Comparison of ENCODE assay signal across 18 cellular contexts in the genomic region with DNA sequence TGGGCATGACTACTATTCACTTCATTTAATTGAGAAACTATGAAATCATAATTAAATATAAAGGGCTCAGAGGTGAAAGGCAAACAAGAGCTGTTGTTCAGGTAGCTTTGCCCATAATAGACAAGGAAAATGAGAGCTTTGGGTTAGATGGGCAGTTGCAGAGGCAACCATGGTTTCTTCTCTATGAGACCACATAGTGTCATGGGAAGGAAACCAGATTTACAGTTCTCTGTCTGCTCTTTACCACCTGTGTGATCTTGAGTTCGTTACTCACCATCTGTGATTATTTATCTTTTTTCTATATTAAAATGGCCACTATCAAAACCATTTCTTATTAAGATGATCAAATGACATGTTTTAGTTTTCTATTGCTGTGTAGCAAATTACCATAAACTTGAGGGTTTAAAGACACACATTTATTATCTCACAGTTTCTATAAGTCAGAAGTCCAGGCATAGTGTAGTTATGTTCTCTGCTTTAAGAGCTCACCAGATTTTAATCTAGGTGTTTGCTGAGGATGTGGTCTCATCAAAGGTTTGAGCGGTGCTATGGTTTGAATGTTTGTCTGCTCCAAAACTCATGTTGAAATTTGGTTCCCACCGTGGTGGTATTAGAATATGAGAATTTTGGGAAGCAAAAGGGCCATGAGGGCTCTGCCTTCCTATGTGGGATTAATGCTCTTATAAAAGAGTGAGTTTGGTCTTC. TPM values are rescaled to one million over a fixed set of nuclear protein-coding genes. Genes with fewer than 3 reads are reported as not detected.
A peak's percentile ranks its signal among the peaks of the same experiment; 100 is the strongest.
DNase-seq lines count a peak whose midpoint lies in the region; ATAC-seq and TF ChIP-seq lines count a peak whose summit lies in the region.
"Had no signal": no experiment of that assay in that cellular context is flagged by ENCODE, and none has a peak within 500 bp of the region (broad histone marks: within the 10 kb centered on the region; RNA-seq: fewer than 3 reads in every experiment).

No MANE protein-coding gene starts in this region.

- CTCF ChIA-PET in activated naive CD4-positive, alpha-beta T cell treated with anti-CD3 and anti-CD28 coated beads, Interleukin-2, amount 10 ng/mL, durations not matched to agents 7 days and 5 days (lab: Charles Lee) = interaction anchor here (1.1 to 10.2 kb wide), 4 partner anchors 9 to 23 kb away, joined by 3 to 185 read pairs (median 5); no protein-coding TSS in a partner anchor
- CTCF ChIA-PET in activated B cell treated with CpG ODN at 0.5 μM for 24 hours (lab: Charles Lee) = interaction anchor here (15.0 kb wide), 1 partner anchor 24 kb away, joined by 391 read pairs; no protein-coding TSS in a partner anchor

- peaks cover 78% of the 10 kb centered on the region for H3K4me1 Mint-ChIP-seq in activated naive CD4-positive, alpha-beta T cell treated with anti-CD3 and anti-CD28 coated beads, Interleukin-2, amount 10 ng/mL, durations not matched to agents 7 days and 5 days
- peaks cover 65% of the 10 kb centered on the region for H3K4me1 Mint-ChIP-seq in activated B cell treated with CpG ODN at 0.5 μM for 24 hours
- H3K4me1 Mint-ChIP-seq in stimulated activated naive CD8-positive, alpha-beta T cell treated with anti-CD3 and anti-CD28 coated beads, Interleukin-15, Interleukin-2, amounts not matched to agents 100 ng/mL and 50 ng/mL, for 24 hours (ENCODE audit: low read depth) = peaks cover 87% of the 10 kb centered on the region

- no peak for TF ChIP-seq CTCF in activated B cell treated with CpG ODN at 0.5 μM for 24 hours (IDR thresholded peaks at IDR 0.05)
- TF ChIP-seq CTCF in breast epithelium (IDR thresholded peaks at IDR 0.05) = no peak

- H3K36me3 ChIP-seq in breast epithelium = no peaks in the 10 kb centered on the region
- H3K36me3 ChIP-seq: MG63 had no signal

- no peak for TF ChIP-seq POLR2A in breast epithelium (IDR thresholded peaks at IDR 0.05)

- H3K27ac ChIP-seq in breast epithelium = no peak overlapping the region
- H3K27ac ChIP-seq: PC-9 had no signal

- ATAC-seq in activated B cell treated with CpG ODN at 0.5 μM for 24 hours (ENCODE audit: low read depth) = no peak
- ATAC-seq in HG02870 (IDR thresholded peaks at IDR 0.05; ENCODE audit: unreplicated experiment) = no peak

- no peak overlapping the region for H3K4me3 ChIP-seq in breast epithelium
- H3K4me3 ChIP-seq: MG63, PC-9 had no signal

- H3K27me3 Mint-ChIP-seq in activated naive CD4-positive, alpha-beta T cell treated with anti-CD3 and anti-CD28 coated beads, Interleukin-2, amount 10 ng/mL, durations not matched to agents 7 days and 5 days = no peaks in the 10 kb centered on the region
- H3K27me3 Mint-ChIP-seq in activated B cell treated with CpG ODN at 0.5 μM for 24 hours = no peaks in the 10 kb centered on the region
- no peaks in the 10 kb centered on the region for H3K27me3 Mint-ChIP-seq in stimulated activated naive CD8-positive, alpha-beta T cell treated with anti-CD3 and anti-CD28 coated beads, Interleukin-15, Interleukin-2, amounts not matched to agents 100 ng/mL and 50 ng/mL, for 24 hours

- peak overlapping the region; percentile 26 for H3K4me3 Mint-ChIP-seq in activated naive CD4-positive, alpha-beta T cell treated with anti-CD3 and anti-CD28 coated beads, Interleukin-2, amount 10 ng/mL, durations not matched to agents 7 days and 5 days
- no peak overlapping the region for H3K4me3 Mint-ChIP-seq in activated B cell treated with CpG ODN at 0.5 μM for 24 hours
- peak overlapping the region; percentile 7 for H3K4me3 Mint-ChIP-seq in stimulated activated naive CD8-positive, alpha-beta T cell treated with anti-CD3 and anti-CD28 coated beads, Interleukin-15, Interleukin-2, amounts not matched to agents 100 ng/mL and 50 ng/mL, for 24 hours

- intact Hi-C loops in activated B cell treated with CpG ODN at 0.5 μM for 24 hours (cut with micrococcal nuclease) (no loop called here), breast epithelium (cut with DNase I; ENCODE audit: low total_unique reads) (no loop called here)

- H3K9me3 Mint-ChIP-seq in activated naive CD4-positive, alpha-beta T cell treated with anti-CD3 and anti-CD28 coated beads, Interleukin-2, amount 10 ng/mL, durations not matched to agents 7 days and 5 days = no peaks in the 10 kb centered on the region
- H3K9me3 Mint-ChIP-seq in activated B cell treated with CpG ODN at 0.5 μM for 24 hours = no peaks in the 10 kb centered on the region
- H3K9me3 Mint-ChIP-seq in stimulated activated naive CD8-positive, alpha-beta T cell treated with anti-CD3 and anti-CD28 coated beads, Interleukin-15, Interleukin-2, amounts not matched to agents 100 ng/mL and 50 ng/mL, for 24 hours = no peaks in the 10 kb centered on the region

- H3K36me3 Mint-ChIP-seq in activated naive CD4-positive, alpha-beta T cell treated with anti-CD3 and anti-CD28 coated beads, Interleukin-2, amount 10 ng/mL, durations not matched to agents 7 days and 5 days = peaks cover 79% of the 10 kb centered on the region
- H3K36me3 Mint-ChIP-seq in activated B cell treated with CpG ODN at 0.5 μM for 24 hours (ENCODE audit: low read depth) = peaks cover 49% of the 10 kb centered on the region
- H3K36me3 Mint-ChIP-seq in stimulated activated naive CD8-positive, alpha-beta T cell treated with anti-CD3 and anti-CD28 coated beads, Interleukin-15, Interleukin-2, amounts not matched to agents 100 ng/mL and 50 ng/mL, for 24 hours (ENCODE audit: low read depth) = peaks cover 50% of the 10 kb centered on the region

- H3K27me3 ChIP-seq in breast epithelium = no peaks in the 10 kb centered on the region
- H3K27me3 ChIP-seq: MG63 had no signal

- no peaks in the 10 kb centered on the region for H3K9me3 ChIP-seq in breast epithelium
- H3K9me3 ChIP-seq: MG63 had no signal

- POLR2A ChIA-PET in activated B cell treated with CpG ODN at 0.5 μM for 24 hours (lab: Charles Lee) = interaction anchor here (1.3 kb wide), 1 partner anchor 12 kb away, joined by 5 read pairs; no protein-coding TSS in a partner anchor

- H3K4me1 ChIP-seq in breast epithelium = no peaks in the 10 kb centered on the region

- H3K27ac Mint-ChIP-seq in activated naive CD4-positive, alpha-beta T cell treated with anti-CD3 and anti-CD28 coated beads, Interleukin-2, amount 10 ng/mL, durations not matched to agents 7 days and 5 days = peak overlapping the region; percentile 93
- peak overlapping the region; percentile 31 for H3K27ac Mint-ChIP-seq in activated B cell treated with CpG ODN at 0.5 μM for 24 hours
- H3K27ac Mint-ChIP-seq in stimulated activated naive CD8-positive, alpha-beta T cell treated with anti-CD3 and anti-CD28 coated beads, Interleukin-15, Interleukin-2, amounts not matched to agents 100 ng/mL and 50 ng/mL, for 24 hours = peak overlapping the region; percentile 89

- peak; percentile 39 for DNase-seq in activated naive CD4-positive, alpha-beta T cell treated with anti-CD3 and anti-CD28 coated beads, Interleukin-2, amount 10 ng/mL, durations not matched to agents 7 days and 5 days
- DNase-seq in activated naive CD4-positive, alpha-beta T cell (lab: John Stamatoyannopoulos, UW) = no peak
- DNase-seq in activated B cell treated with CpG ODN at 0.5 μM for 24 hours = no peak
- DNase-seq in effector CD4-positive, alpha-beta T cell = peak; percentile 26
- no peak for DNase-seq in NCI-H187 (lab: John Stamatoyannopoulos, UW)
- no peak for DNase-seq in breast epithelium (ENCODE audit: low spot score in 2 of 2)
- DNase-seq: anterior cingulate cortex; DMS79; glutamatergic neuron; MG63; NCI-H146; NCI-H82; PC-9; SIG-M5; stimulated activated CD4-positive, alpha-beta T cell treated with anti-CD3 and anti-CD28 coated beads, Interleukin-12 subunit alpha, Interleukin-12 subunit beta, amount 100 ng/mL, for 4 hours had no signal

RNA-seq across cellular contexts. Expression of a gene that starts 38.3 kb away (rescaled TPM):
- total RNA-seq in activated B cell treated with CpG ODN at 0.5 μM for 24 hours (0.07 TPM in 1 of 2 replicates, not detected in the other), breast epithelium (1 to 10 TPM in 1 of 3 donors, under 1 TPM in 1, not detected in 1; 0.44 to 3.6 TPM)

RNA-seq across cellular contexts. Expression of a gene that starts 49.3 kb away (rescaled TPM):
- not detected in 2 replicates for total RNA-seq in activated B cell treated with CpG ODN at 0.5 μM for 24 hours
- not detected for total RNA-seq in breast epithelium
- total RNA-seq: cerebellum, PC-9 had no signal

RNA-seq across cellular contexts. Expression of a gene that starts 50.3 kb away (rescaled TPM):
- total RNA-seq in activated B cell treated with CpG ODN at 0.5 μM for 24 hours (34.1 and 34.2 TPM in 2 replicates), breast epithelium (10 to 100 TPM; 16.8 to 25.2 (median 18.9) TPM)

Comparison
In these comparisons a context has a peak if more than half of its experiments do, and no peak if none do; other contexts are left out.
1. DNase-seq: peak in activated naive CD4-positive, alpha-beta T cell treated with anti-CD3 and anti-CD28 coated beads, Interleukin-2, amount 10 ng/mL, durations not matched to agents 7 days and 5 days (single experiment) and effector CD4-positive, alpha-beta T cell (single experiment); none in activated naive CD4-positive, alpha-beta T cell (0 of 4), activated B cell treated with CpG ODN at 0.5 μM for 24 hours (single experiment), NCI-H187 (0 of 2) and breast epithelium (0 of 2).
2. H3K27ac Mint-ChIP-seq: peak in every context shown above with its lines; median percentile 93 in activated naive CD4-positive, alpha-beta T cell treated with anti-CD3 and anti-CD28 coated beads, Interleukin-2, amount 10 ng/mL, durations not matched to agents 7 days and 5 days; 89 in stimulated activated naive CD8-positive, alpha-beta T cell treated with anti-CD3 and anti-CD28 coated beads, Interleukin-15, Interleukin-2, amounts not matched to agents 100 ng/mL and 50 ng/mL, for 24 hours; 31 in activated B cell treated with CpG ODN at 0.5 μM for 24 hours.